Comparison of ENCODE assay signal across 2 cellular contexts in the genomic region with DNA sequence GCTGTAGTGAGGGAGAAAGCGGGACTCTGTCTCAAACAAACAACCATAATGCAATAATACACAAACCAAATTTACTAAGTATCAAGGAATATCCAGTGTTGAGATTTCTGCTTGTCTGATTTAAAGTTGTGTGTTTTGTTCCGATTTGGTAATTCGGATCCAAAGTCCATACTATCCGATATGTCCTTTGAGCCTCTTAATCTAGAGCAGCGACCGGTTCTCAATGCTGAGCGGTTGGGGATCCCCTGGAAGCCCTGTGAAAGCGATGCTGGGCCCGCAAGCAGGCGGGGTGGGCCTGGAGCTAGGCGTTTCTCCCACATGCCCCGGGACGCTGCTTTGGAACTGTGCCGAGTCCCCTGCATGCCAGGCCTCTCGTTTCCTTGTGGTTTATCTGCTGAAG.
TF ChIP-seq lines count a peak whose summit lies in the region.

No MANE protein-coding gene starts in this region.

TF ChIP-seq in liver, 16 proteins besides CTCF, POLR2A, EP300 and RAD21:
- TF ChIP-seq RXRA (IDR thresholded peaks at IDR 0.05), result peak in 1 of 2 donors; percentile 56
- TF ChIP-seq MAX (IDR thresholded peaks at IDR 0.05), result no peak
- TF ChIP-seq TAF1 (conservative IDR thresholded peaks at IDR 0.05), result no peak
- no peak for TF ChIP-seq EGR1 (IDR thresholded peaks at IDR 0.05; ENCODE audit: low read depth in 2 of 2)
- no peak for TF ChIP-seq FOXA1 (IDR thresholded peaks at IDR 0.05)
- TF ChIP-seq SP1 (IDR thresholded peaks at IDR 0.05), result peak; percentile 56
- TF ChIP-seq, protein P1, sequence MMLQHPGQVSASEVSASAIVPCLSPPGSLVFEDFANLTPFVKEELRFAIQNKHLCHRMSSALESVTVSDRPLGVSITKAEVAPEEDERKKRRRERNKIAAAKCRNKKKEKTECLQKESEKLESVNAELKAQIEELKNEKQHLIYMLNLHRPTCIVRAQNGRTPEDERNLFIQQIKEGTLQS (IDR thresholded peaks at IDR 0.05), result no peak
- TF ChIP-seq, protein P2, sequence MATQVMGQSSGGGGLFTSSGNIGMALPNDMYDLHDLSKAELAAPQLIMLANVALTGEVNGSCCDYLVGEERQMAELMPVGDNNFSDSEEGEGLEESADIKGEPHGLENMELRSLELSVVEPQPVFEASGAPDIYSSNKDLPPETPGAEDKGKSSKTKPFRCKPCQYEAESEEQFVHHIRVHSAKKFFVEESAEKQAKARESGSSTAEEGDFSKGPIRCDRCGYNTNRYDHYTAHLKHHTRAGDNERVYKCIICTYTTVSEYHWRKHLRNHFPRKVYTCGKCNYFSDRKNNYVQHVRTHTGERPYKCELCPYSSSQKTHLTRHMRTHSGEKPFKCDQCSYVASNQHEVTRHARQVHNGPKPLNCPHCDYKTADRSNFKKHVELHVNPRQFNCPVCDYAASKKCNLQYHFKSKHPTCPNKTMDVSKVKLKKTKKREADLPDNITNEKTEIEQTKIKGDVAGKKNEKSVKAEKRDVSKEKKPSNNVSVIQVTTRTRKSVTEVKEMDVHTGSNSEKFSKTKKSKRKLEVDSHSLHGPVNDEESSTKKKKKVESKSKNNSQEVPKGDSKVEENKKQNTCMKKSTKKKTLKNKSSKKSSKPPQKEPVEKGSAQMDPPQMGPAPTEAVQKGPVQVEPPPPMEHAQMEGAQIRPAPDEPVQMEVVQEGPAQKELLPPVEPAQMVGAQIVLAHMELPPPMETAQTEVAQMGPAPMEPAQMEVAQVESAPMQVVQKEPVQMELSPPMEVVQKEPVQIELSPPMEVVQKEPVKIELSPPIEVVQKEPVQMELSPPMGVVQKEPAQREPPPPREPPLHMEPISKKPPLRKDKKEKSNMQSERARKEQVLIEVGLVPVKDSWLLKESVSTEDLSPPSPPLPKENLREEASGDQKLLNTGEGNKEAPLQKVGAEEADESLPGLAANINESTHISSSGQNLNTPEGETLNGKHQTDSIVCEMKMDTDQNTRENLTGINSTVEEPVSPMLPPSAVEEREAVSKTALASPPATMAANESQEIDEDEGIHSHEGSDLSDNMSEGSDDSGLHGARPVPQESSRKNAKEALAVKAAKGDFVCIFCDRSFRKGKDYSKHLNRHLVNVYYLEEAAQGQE (IDR thresholded peaks at IDR 0.05), result no peak
- TF ChIP-seq HNF4G (IDR thresholded peaks at IDR 0.05), result peak; percentile 80
- TF ChIP-seq ZBTB33 (IDR thresholded peaks at IDR 0.05), result no peak
- peak; percentile 90 to 93 for TF ChIP-seq HNF4A (conservative IDR thresholded peaks at IDR 0.05)
- no peak for TF ChIP-seq NR2F2 (IDR thresholded peaks at IDR 0.05)
- TF ChIP-seq GABPA (IDR thresholded peaks at IDR 0.05 in 1 of 2, conservative IDR thresholded peaks at IDR 0.05 in 1 of 2), result peak in 1 of 2 donors; percentile 26
- peak in 1 of 2 donors; percentile 35 for TF ChIP-seq JUND (IDR thresholded peaks at IDR 0.05)
- no peak for TF ChIP-seq FOXA2 (IDR thresholded peaks at IDR 0.05)
- no peak for TF ChIP-seq YY1 (IDR thresholded peaks at IDR 0.05)

TF ChIP-seq in HepG2, 621 proteins besides CTCF, POLR2A, EP300 and RAD21:
- TF ChIP-seq GTF3A (CRISPR knock-in tag; conservative IDR thresholded peaks at IDR 0.05), result no peak
- TF ChIP-seq FOXP1 (IDR thresholded peaks at IDR 0.05), result no peak
- TF ChIP-seq FOXP1 (CRISPR knock-in tag; IDR thresholded peaks at IDR 0.05), result no peak
- TF ChIP-seq, protein P3, sequence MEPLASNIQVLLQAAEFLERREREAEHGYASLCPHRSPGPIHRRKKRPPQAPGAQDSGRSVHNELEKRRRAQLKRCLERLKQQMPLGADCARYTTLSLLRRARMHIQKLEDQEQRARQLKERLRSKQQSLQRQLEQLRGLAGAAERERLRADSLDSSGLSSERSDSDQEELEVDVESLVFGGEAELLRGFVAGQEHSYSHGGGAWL (CRISPR knock-in tag; IDR thresholded peaks at IDR 0.05), result no peak
- TF ChIP-seq POLR2AphosphoS5 (IDR thresholded peaks at IDR 0.05; ENCODE audit: low read depth, low read length), result no peak
- no peak for TF ChIP-seq AHDC1 (CRISPR knock-in tag; IDR thresholded peaks at IDR 0.05; ENCODE audit: borderline replicate concordance)
- TF ChIP-seq, protein P4, sequence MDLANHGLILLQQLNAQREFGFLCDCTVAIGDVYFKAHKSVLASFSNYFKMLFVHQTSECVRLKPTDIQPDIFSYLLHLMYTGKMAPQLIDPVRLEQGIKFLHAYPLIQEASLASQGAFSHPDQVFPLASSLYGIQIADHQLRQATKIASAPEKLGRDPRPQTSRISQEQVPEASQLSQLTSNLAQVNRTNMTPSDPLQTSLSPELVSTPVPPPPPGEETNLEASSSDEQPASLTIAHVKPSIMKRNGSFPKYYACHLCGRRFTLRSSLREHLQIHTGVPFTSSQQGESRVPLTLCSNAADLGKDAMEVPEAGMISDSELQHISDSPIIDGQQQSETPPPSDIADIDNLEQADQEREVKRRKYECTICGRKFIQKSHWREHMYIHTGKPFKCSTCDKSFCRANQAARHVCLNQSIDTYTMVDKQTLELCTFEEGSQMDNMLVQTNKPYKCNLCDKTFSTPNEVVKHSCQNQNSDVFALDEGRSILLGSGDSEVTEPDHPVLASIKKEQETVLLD (CRISPR knock-in tag; IDR thresholded peaks at IDR 0.05; ENCODE audit: low read depth), result no peak
- no peak for TF ChIP-seq ATF4 (CRISPR knock-in tag; IDR thresholded peaks at IDR 0.05)
- TF ChIP-seq ZIK1 (CRISPR knock-in tag; IDR thresholded peaks at IDR 0.05; ENCODE audit: borderline replicate concordance, low read depth), result no peak
- TF ChIP-seq SPEN (CRISPR knock-in tag; IDR thresholded peaks at IDR 0.05; ENCODE audit: low read depth), result no peak
- TF ChIP-seq CHCHD3 (CRISPR knock-in tag; IDR thresholded peaks at IDR 0.05), result no peak
- TF ChIP-seq MLLT10 (CRISPR knock-in tag; IDR thresholded peaks at IDR 0.05), result no peak
- TF ChIP-seq TMF1 (CRISPR knock-in tag; IDR thresholded peaks at IDR 0.05; ENCODE audit: low read depth), result no peak
- no peak for TF ChIP-seq SMAD9 (CRISPR knock-in tag; IDR thresholded peaks at IDR 0.05)
- no peak for TF ChIP-seq SP1 (IDR thresholded peaks at IDR 0.05)
- no peak for TF ChIP-seq SP1 (CRISPR knock-in tag; IDR thresholded peaks at IDR 0.05)
- TF ChIP-seq ZNF558 (CRISPR knock-in tag; IDR thresholded peaks at IDR 0.05; ENCODE audit: borderline replicate concordance), result no peak
TF ChIP-seq in HepG2: peak in this region for 0.
